Comparison of ENCODE assay signal across 17 cellular contexts in genomic region chr5:152270117-152270516, GRCh38.
DNase-seq lines count a peak whose midpoint lies in the region; ATAC-seq and TF ChIP-seq lines count a peak whose summit lies in the region.
"Had no signal": no experiment of that assay in that cellular context is flagged by ENCODE, and none has a peak within 500 bp of the region (broad histone marks: within the 10 kb centered on the region; RNA-seq: fewer than 3 reads in every experiment).

No MANE protein-coding gene starts in this region.

- H3K23ac ChIP-seq in mesenchymal stem cell (ENCODE audit: low read length in 2 of 2) = no peak overlapping the region

- TF ChIP-seq POLR2A in heart left ventricle (IDR thresholded peaks at IDR 0.05) = no peak

- H4K8ac ChIP-seq in mesenchymal stem cell (ENCODE audit: low read length) = no peak overlapping the region

- H3K27me3 Mint-ChIP-seq in neural progenitor cell (ENCODE audit: insufficient read depth, low read depth) = no peaks in the 10 kb centered on the region
- no peaks in the 10 kb centered on the region for H3K27me3 Mint-ChIP-seq in stimulated activated memory B cell treated with anti-CD40 and anti-IgM and Interleukin-4, amounts not matched to agents 10 μg/mL and 1 μg/mL and 100 μg/mL, for 72 hours
- H3K27me3 Mint-ChIP-seq: B cell, IgD-negative memory B cell had no signal

- H3K4me1 ChIP-seq in heart left ventricle (peaks cover 0 to 49% (median 22%) of the 10 kb centered on the region in 12 donors), mesenchymal stem cell (ENCODE audit: control insufficient read depth, insufficient read depth, low read depth, low read length) (no peaks in the 10 kb centered on the region), neural progenitor cell (no peaks in the 10 kb centered on the region)

- intact Hi-C loops in heart left ventricle (cut with DNase I) = loop anchor here in 9 of 10 donors (2.0 to 10.0 kb wide), 10 partner anchors 48 to 613 kb away; partner anchors contain the start of gene ATOX1 (in 1 of the 9)

- H3K36me3 Mint-ChIP-seq in neural progenitor cell = no peaks in the 10 kb centered on the region
- H3K36me3 Mint-ChIP-seq in stimulated activated memory B cell treated with anti-CD40 and anti-IgM and Interleukin-4, amounts not matched to agents 10 μg/mL and 1 μg/mL and 100 μg/mL, for 72 hours = no peaks in the 10 kb centered on the region
- H3K36me3 Mint-ChIP-seq: CD14-positive monocyte, IgD-negative memory B cell had no signal

- no peak overlapping the region for H2BK120ac ChIP-seq in mesenchymal stem cell (ENCODE audit: low read depth, low read length)

- no peak overlapping the region for H3K27ac Mint-ChIP-seq in neural progenitor cell
- no peak overlapping the region for H3K27ac Mint-ChIP-seq in stimulated activated memory B cell treated with anti-CD40 and anti-IgM and Interleukin-4, amounts not matched to agents 10 μg/mL and 1 μg/mL and 100 μg/mL, for 72 hours
- H3K27ac Mint-ChIP-seq: B cell, CD14-positive monocyte, IgD-negative memory B cell had no signal

- H3K4ac ChIP-seq in mesenchymal stem cell (ENCODE audit: low read depth in 1 of 2, low read length in 2 of 2) = no peak overlapping the region

- DNase-seq in MG63 (peak; percentile 53), astrocyte of the hippocampus (ENCODE audit: low read depth, low spot score) (peak; percentile 28), heart left ventricle (peak in 2 of 5 donors; percentile 28 to 32), mesenchymal stem cell (no peak), neural progenitor cell (ENCODE audit: low spot score) (no peak), NCI-H146 treated with DMSO at 0.1 percent for 48 hours (lab: John Stamatoyannopoulos, UW; ENCODE audit: unreplicated experiment) (no peak), activated gamma-delta T cell (lab: John Stamatoyannopoulos, UW) (no peak)
- DNase-seq: NCI-H1417, NCI-H187, NCI-H446, NCI-H526 treated with DMSO at 0.1 percent for 48 hours, PC-3 had no signal

- no peak overlapping the region for H4K91ac ChIP-seq in mesenchymal stem cell (ENCODE audit: low read length)

- no peak overlapping the region for H2BK12ac ChIP-seq in mesenchymal stem cell (ENCODE audit: low read length in 2 of 2)

- peak; percentile 37 to 78 (median 66) for ATAC-seq in heart left ventricle
- ATAC-seq in stimulated activated memory B cell treated with anti-CD40 and anti-IgM and Interleukin-4, amounts not matched to agents 10 μg/mL and 1 μg/mL and 100 μg/mL, for 72 hours = no peak
- ATAC-seq: HCT116, PC-3 had no signal

- H3K27me3 ChIP-seq in MG63 = peaks cover 2% of the 10 kb centered on the region; the same call in 1 of the 2 replicates
- H3K27me3 ChIP-seq in heart left ventricle = no peaks in the 10 kb centered on the region
- H3K27me3 ChIP-seq in mesenchymal stem cell (ENCODE audit: control insufficient read depth in 1 of 2, insufficient read depth in 1 of 2, low read length in 2 of 2) = no peaks in the 10 kb centered on the region
- peaks cover 4% of the 10 kb centered on the region for H3K27me3 ChIP-seq in neural progenitor cell

- no peaks in the 10 kb centered on the region for H4K20me1 ChIP-seq in neural progenitor cell (ENCODE audit: low read depth)

- H3K4me3 Mint-ChIP-seq in neural progenitor cell = no peak overlapping the region
- H3K4me3 Mint-ChIP-seq in stimulated activated memory B cell treated with anti-CD40 and anti-IgM and Interleukin-4, amounts not matched to agents 10 μg/mL and 1 μg/mL and 100 μg/mL, for 72 hours = no peak overlapping the region
- H3K4me3 Mint-ChIP-seq: B cell, CD14-positive monocyte, IgD-negative memory B cell had no signal

- H3F3A ChIP-seq in neural progenitor cell (ENCODE audit: low read depth) = no peaks in the 10 kb centered on the region

- H2BK5ac ChIP-seq in mesenchymal stem cell (ENCODE audit: low read depth, low read length, poor library complexity, severe bottlenecking) = no peak overlapping the region

- no peak overlapping the region for H3K18ac ChIP-seq in mesenchymal stem cell (ENCODE audit: low read depth in 1 of 2, low read length in 2 of 2)

- TF ChIP-seq CTCF in heart left ventricle (IDR thresholded peaks at IDR 0.05) = no peak
- no peak for TF ChIP-seq CTCF in neural progenitor cell (IDR thresholded peaks at IDR 0.05)

- peak overlapping the region in 4 of 12 donors; percentile 10 to 43 (median 36) for H3K27ac ChIP-seq in heart left ventricle
- H3K27ac ChIP-seq in mesenchymal stem cell (ENCODE audit: low read length, poor library complexity, severe bottlenecking) = no peak overlapping the region
- H3K27ac ChIP-seq in neural progenitor cell = no peak overlapping the region

- H3K9ac ChIP-seq in mesenchymal stem cell (ENCODE audit: low read length) = peak overlapping the region; percentile 30
- no peak overlapping the region for H3K9ac ChIP-seq in neural progenitor cell

- H2AFZ ChIP-seq in mesenchymal stem cell (ENCODE audit: low read depth, low read length) (no peak overlapping the region), neural progenitor cell (replicated peaks) (no peak overlapping the region)

- H3K79me1 ChIP-seq in mesenchymal stem cell (replicated peaks; ENCODE audit: low read length, poor library complexity, severe bottlenecking) = no peaks in the 10 kb centered on the region

- WGBS in heart left ventricle, 4 donors = 21 to 34% (median 30%) methylated on average over 2 of the region's 2 CpGs
- WGBS in mesenchymal stem cell = 60% methylated on average over 2 of the region's 2 CpGs

- H3K14ac ChIP-seq in mesenchymal stem cell (ENCODE audit: low read length in 2 of 2) = no peak overlapping the region

- no peak overlapping the region for H2AK5ac ChIP-seq in mesenchymal stem cell (ENCODE audit: low read length, severe bottlenecking)

- no peaks in the 10 kb centered on the region for H3K9me3 ChIP-seq in MG63
- no peaks in the 10 kb centered on the region for H3K9me3 ChIP-seq in heart left ventricle
- no peaks in the 10 kb centered on the region for H3K9me3 ChIP-seq in mesenchymal stem cell (ENCODE audit: control insufficient read depth, low read length)
- no peaks in the 10 kb centered on the region for H3K9me3 ChIP-seq in neural progenitor cell (ENCODE audit: low read depth)

- H3K79me2 ChIP-seq in neural progenitor cell (ENCODE audit: low read depth) = no peaks in the 10 kb centered on the region

- H3K4me1 Mint-ChIP-seq in neural progenitor cell = no peaks in the 10 kb centered on the region
- H3K4me1 Mint-ChIP-seq in stimulated activated memory B cell treated with anti-CD40 and anti-IgM and Interleukin-4, amounts not matched to agents 10 μg/mL and 1 μg/mL and 100 μg/mL, for 72 hours = no peaks in the 10 kb centered on the region
- H3K4me1 Mint-ChIP-seq: B cell, CD14-positive monocyte had no signal

- H3K4me2 ChIP-seq in mesenchymal stem cell (ENCODE audit: low read length, poor library complexity, severe bottlenecking) (no peak overlapping the region), neural progenitor cell (no peak overlapping the region)

- peaks cover 3% of the 10 kb centered on the region for H3K9me3 Mint-ChIP-seq in neural progenitor cell
- no peaks in the 10 kb centered on the region for H3K9me3 Mint-ChIP-seq in stimulated activated memory B cell treated with anti-CD40 and anti-IgM and Interleukin-4, amounts not matched to agents 10 μg/mL and 1 μg/mL and 100 μg/mL, for 72 hours
- H3K9me3 Mint-ChIP-seq: IgD-negative memory B cell had no signal

- no peak overlapping the region for H2BK15ac ChIP-seq in mesenchymal stem cell (ENCODE audit: low read depth, poor library complexity, severe bottlenecking)

- H3K36me3 ChIP-seq in MG63 (no peaks in the 10 kb centered on the region), heart left ventricle (no peaks in the 10 kb centered on the region), mesenchymal stem cell (ENCODE audit: control insufficient read depth in 1 of 2, insufficient read depth in 2 of 2, low read depth in 1 of 2, low read length in 2 of 2) (no peaks in the 10 kb centered on the region), neural progenitor cell (no peaks in the 10 kb centered on the region)

- H3K4me3 ChIP-seq in MG63 = no peak overlapping the region
- H3K4me3 ChIP-seq in heart left ventricle = no peak overlapping the region
- H3K4me3 ChIP-seq in mesenchymal stem cell (ENCODE audit: insufficient read depth in 1 of 2, low read depth in 1 of 2, low read length in 2 of 2) = no peak overlapping the region
- no peak overlapping the region for H3K4me3 ChIP-seq in neural progenitor cell

Comparison
In these comparisons a context has a peak if more than half of its experiments do, and no peak if none do; other contexts are left out.
1. DNase-seq: peak in MG63 (single experiment) and astrocyte of the hippocampus (single experiment); none in mesenchymal stem cell (single experiment), neural progenitor cell (single experiment), NCI-H146 treated with DMSO at 0.1 percent for 48 hours (single experiment) and activated gamma-delta T cell (single experiment).